ENCODE assay signal across 28 cellular contexts in genomic region chr4:16457944-16458343, GRCh38.
A peak's percentile ranks its signal among the peaks of the same experiment; 100 is the strongest.
DNase-seq lines count a peak whose midpoint lies in the region; ATAC-seq and TF ChIP-seq lines count a peak whose summit lies in the region.
"Had no signal": no experiment of that assay in that cellular context is flagged by ENCODE, and none has a peak within 500 bp of the region (broad histone marks: within the 10 kb centered on the region; RNA-seq: fewer than 3 reads in every experiment).

No MANE protein-coding gene starts in this region.

- no peak for TF ChIP-seq CTCF in AG10803 (conservative IDR thresholded peaks at IDR 0.05; ENCODE audit: low read length)
- no peak for TF ChIP-seq CTCF in foreskin keratinocyte (conservative IDR thresholded peaks at IDR 0.05)
- TF ChIP-seq CTCF in dorsolateral prefrontal cortex (IDR thresholded peaks at IDR 0.05 in 54 of 56, conservative IDR thresholded peaks at IDR 0.05 in 2 of 56; ENCODE audit: low read depth in 1 of 56, partially characterized antibody in 56 of 56): no peak

- DNase-seq in AG10803 (ENCODE audit: low read depth) (peak; percentile 25), HS-27A (ENCODE audit: low read depth) (peak; percentile 33), astrocyte of the hippocampus (ENCODE audit: low read depth, low spot score) (peak; percentile 26), foreskin keratinocyte (peak; percentile 50 to 80), DMS53 treated with DMSO at 0.1 percent for 48 hours (lab: John Stamatoyannopoulos, UW; ENCODE audit: unreplicated experiment) (no peak), dorsolateral prefrontal cortex (no peak)
- DNase-seq: activated CD4-positive, alpha-beta T cell treated with anti-CD3 and anti-CD28 coated beads, Interleukin-2, amount 10 ng/mL, durations not matched to agents 7 days and 5 days; activated effector memory CD4-positive, alpha-beta T cell treated with anti-CD3 and anti-CD28 coated beads, Interleukin-2, amount 50 U/mL, for 16 hours; activated naive CD8-positive, alpha-beta T cell treated with anti-CD3 and anti-CD28 coated beads, Interleukin-2, amount 10 ng/mL, durations not matched to agents 7 days and 5 days; DMS79; H9; islet precursor cell; KBM-7; left ventricle myocardium superior; MG63; NCI-H1105; NCI-H187 treated with DMSO at 0.1 percent for 48 hours; NCI-H2171; NCI-H510A; right cardiac atrium; RPMI8226; spleen; stimulated activated CD4-positive, alpha-beta T cell treated with anti-CD3 and anti-CD28 coated beads, Interleukin-2, amount 100 ng/mL, for 24 hours; stimulated activated naive CD8-positive, alpha-beta T cell treated with anti-CD3 and anti-CD28 coated beads, Interleukin-15, Interleukin-2, amounts not matched to agents 100 U/mL and 50 U/mL, for 24 hours; testis had no signal

- H3K27me3 ChIP-seq in foreskin keratinocyte (no peaks in the 10 kb centered on the region), dorsolateral prefrontal cortex (no peaks in the 10 kb centered on the region)
- H3K27me3 ChIP-seq: MG63, SJSA1, spleen, testis had no signal

- intact Hi-C loops in dorsolateral prefrontal cortex (cut with DNase I): no loop called here

- H3K4me1 ChIP-seq in foreskin keratinocyte: no peaks in the 10 kb centered on the region
- H3K4me1 ChIP-seq: SJSA1, spleen, testis had no signal

- no peak overlapping the region for H3K27ac ChIP-seq in foreskin keratinocyte
- no peak overlapping the region for H3K27ac ChIP-seq in dorsolateral prefrontal cortex
- H3K27ac ChIP-seq: SJSA1, spleen, testis had no signal

- H3K4me3 ChIP-seq in AG10803 (ENCODE audit: low read length) (no peak overlapping the region), dorsolateral prefrontal cortex (no peak overlapping the region)
- H3K4me3 ChIP-seq: MG63, SJSA1, spleen, testis had no signal

- ATAC-seq in foreskin keratinocyte (peak; percentile 73), HG03521 (IDR thresholded peaks at IDR 0.05; ENCODE audit: unreplicated experiment) (no peak), HG03139 (IDR thresholded peaks at IDR 0.05; ENCODE audit: unreplicated experiment) (no peak)
- ATAC-seq: left ventricle myocardium superior; right cardiac atrium; stimulated activated naive CD8-positive, alpha-beta T cell treated with anti-CD3 and anti-CD28 coated beads, Interleukin-15, Interleukin-2, amounts not matched to agents 100 U/mL and 50 U/mL, for 24 hours had no signal

Comparison
In these comparisons a context has a peak if more than half of its experiments do, and no peak if none do; other contexts are left out.
1. DNase-seq: peak in AG10803 (single experiment), HS-27A (single experiment), astrocyte of the hippocampus (single experiment) and foreskin keratinocyte (2 of 2); none in DMS53 treated with DMSO at 0.1 percent for 48 hours (single experiment) and dorsolateral prefrontal cortex (0 of 10).